In the genomic region with DNA sequence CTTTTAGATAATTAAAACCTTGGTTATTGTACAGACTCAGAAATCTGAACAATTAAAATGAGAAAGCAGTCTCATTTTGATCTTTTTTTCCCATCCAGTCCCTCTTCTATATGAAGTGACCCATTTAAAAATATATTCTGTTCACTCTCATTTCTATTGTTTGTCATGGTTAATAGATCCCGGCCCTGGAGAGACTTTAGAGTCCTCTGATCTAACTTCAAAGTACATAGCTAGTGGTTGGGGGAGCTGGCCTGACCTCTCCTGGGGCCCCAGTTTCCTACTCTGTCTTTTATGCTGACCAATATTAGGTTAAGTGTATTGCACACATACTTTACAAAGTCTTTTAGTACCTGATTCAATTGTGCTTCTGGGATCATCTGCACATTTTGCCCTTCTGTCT, we compare ENCODE assay signal across 30 cellular contexts.
"Had no signal": no experiment of that assay in that cellular context is flagged by ENCODE, and none has a peak within 500 bp of the region (broad histone marks: within the 10 kb centered on the region; RNA-seq: fewer than 3 reads in every experiment).

No MANE protein-coding gene starts in this region.

- DNase-seq: naive thymus-derived CD4-positive, alpha-beta T cell; natural killer cell; nucleus accumbens; ovary; psoas muscle; right cardiac atrium; spleen; stimulated activated CD4-positive, alpha-beta T cell treated with anti-CD3 and anti-CD28 coated beads, Interleukin-12 subunit alpha, Interleukin-12 subunit beta, amount 100 ng/mL, for 4 hours; stimulated activated CD4-positive, alpha-beta T cell treated with anti-CD3 and anti-CD28 coated beads, Interleukin-1b, Interleukin-23, amount 100 ng/mL, for 48 hours; stimulated activated CD4-positive, alpha-beta T cell treated with anti-CD3 and anti-CD28 coated beads, Interleukin-4, amount 100 ng/mL, for 1 hour; stimulated activated CD4-positive, alpha-beta T cell treated with anti-CD3 and anti-CD28 coated beads, Interleukin-4, amount 100 ng/mL, for 4 hours; stimulated activated CD8-positive, alpha-beta memory T cell treated with anti-CD3 and anti-CD28 coated beads, Interleukin-4, amount 100 ng/mL, for 48 hours; stimulated activated naive CD4-positive, alpha-beta T cell; stimulated activated naive CD8-positive, alpha-beta T cell treated with anti-CD3 and anti-CD28 coated beads, Interleukin-15, amount 100 ng/mL, for 72 hours; stimulated activated naive CD8-positive, alpha-beta T cell treated with anti-CD3 and anti-CD28 coated beads, Interleukin-15, Interleukin-2, amounts not matched to agents 100 U/mL and 50 U/mL, for 24 hours; substantia nigra; testis; trophoblast cell; upper lobe of right lung; uterus had no signal

- H3K9me3 Mint-ChIP-seq: naive thymus-derived CD4-positive, alpha-beta T cell; natural killer cell; nephron; neural crest cell; stimulated activated memory B cell treated with anti-CD40 and anti-IgM and Interleukin-4, amounts not matched to agents 10 μg/mL and 1 μg/mL and 100 μg/mL, for 72 hours; stimulated activated naive CD8-positive, alpha-beta T cell treated with anti-CD3 and anti-CD28 coated beads, Interleukin-15, amount 100 ng/mL, for 72 hours had no signal

- H3K27me3 Mint-ChIP-seq: naive thymus-derived CD4-positive, alpha-beta T cell; progenitor cell of endocrine pancreas; stimulated activated memory B cell treated with anti-CD40 and anti-IgM and Interleukin-4, amounts not matched to agents 10 μg/mL and 1 μg/mL and 100 μg/mL, for 72 hours; stimulated activated naive CD8-positive, alpha-beta T cell treated with anti-CD3 and anti-CD28 coated beads, Interleukin-15, amount 100 ng/mL, for 72 hours had no signal

- H3K27ac Mint-ChIP-seq: natural killer cell; nephron; progenitor cell of endocrine pancreas; stimulated activated memory B cell treated with anti-CD40 and anti-IgM and Interleukin-4, amounts not matched to agents 10 μg/mL and 1 μg/mL and 100 μg/mL, for 72 hours; stimulated activated naive CD8-positive, alpha-beta T cell treated with anti-CD3 and anti-CD28 coated beads, Interleukin-15, amount 100 ng/mL, for 72 hours had no signal

- H3K4me3 Mint-ChIP-seq: naive thymus-derived CD4-positive, alpha-beta T cell; natural killer cell; nephron; neural crest cell; stimulated activated memory B cell treated with anti-CD40 and anti-IgM and Interleukin-4, amounts not matched to agents 10 μg/mL and 1 μg/mL and 100 μg/mL, for 72 hours; stimulated activated naive CD8-positive, alpha-beta T cell treated with anti-CD3 and anti-CD28 coated beads, Interleukin-15, amount 100 ng/mL, for 72 hours had no signal

- H3K36me3 ChIP-seq: ovary, uterus had no signal

- H3K27ac ChIP-seq: neutrophil, ovary, parathyroid adenoma, psoas muscle, skin epidermis, spleen, suprapubic skin, testis, tibial nerve, upper lobe of right lung, uterus had no signal

- H3K36me3 Mint-ChIP-seq: natural killer cell had no signal

- H3K9me3 ChIP-seq: neutrophil, ovary, psoas muscle, spleen, suprapubic skin, testis, tibial nerve, upper lobe of right lung, uterus had no signal

- H3K27me3 ChIP-seq: neutrophil, ovary, spleen, suprapubic skin, testis, tibial nerve, upper lobe of right lung, uterus had no signal

- H3K79me2 ChIP-seq: parathyroid adenoma had no signal

- H2AFZ ChIP-seq: parathyroid adenoma had no signal

- H3K9ac ChIP-seq: parathyroid adenoma had no signal

- H3K4me2 ChIP-seq: smooth muscle cell had no signal

- H3K4me3 ChIP-seq: ovary, psoas muscle, skin epidermis, smooth muscle cell, spleen, suprapubic skin, testis, tibial nerve, upper lobe of right lung, uterus had no signal

- H3K4me1 Mint-ChIP-seq: nephron; neural crest cell; stimulated activated naive CD8-positive, alpha-beta T cell treated with anti-CD3 and anti-CD28 coated beads, Interleukin-15, amount 100 ng/mL, for 72 hours had no signal

- H3K4me1 ChIP-seq: parathyroid adenoma, spleen, suprapubic skin, testis, upper lobe of right lung, uterus had no signal
